14 cellular contexts compared by ENCODE assay signal in the genomic region with DNA sequence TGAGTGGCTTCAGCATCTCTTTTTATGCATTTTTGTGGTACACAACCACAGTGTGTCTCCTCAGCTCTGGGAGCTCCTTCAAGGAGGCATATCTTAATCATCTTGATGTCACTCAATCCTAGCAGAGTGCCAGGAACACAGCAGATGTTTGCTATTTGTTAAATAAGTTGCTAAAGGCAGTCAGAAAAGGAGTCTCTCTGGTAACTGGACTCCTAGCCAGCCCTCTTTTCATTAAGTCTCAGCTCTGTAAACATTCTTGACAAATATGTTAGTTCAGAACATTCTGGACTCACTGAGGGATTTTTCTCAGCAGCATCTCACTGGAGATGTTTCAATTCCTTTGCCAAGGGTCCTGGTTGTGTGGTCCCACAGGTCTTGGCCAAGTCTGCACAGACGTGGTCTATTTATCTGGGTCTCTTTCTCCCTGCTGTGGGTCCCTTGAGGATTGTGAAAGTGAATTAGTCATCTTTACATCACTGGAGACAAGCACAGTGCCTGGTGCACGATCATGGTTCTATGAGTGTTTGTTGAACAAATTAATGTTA. TPM values are rescaled to one million over a fixed set of nuclear protein-coding genes. Genes with fewer than 3 reads are reported as not detected.
DNase-seq lines count a peak whose midpoint lies in the region; ATAC-seq, FAIRE-seq and TF ChIP-seq lines count a peak whose summit lies in the region.
"Had no signal": no experiment of that assay in that cellular context is flagged by ENCODE, and none has a peak within 500 bp of the region (broad histone marks: within the 10 kb centered on the region; RNA-seq: fewer than 3 reads in every experiment).

No MANE protein-coding gene starts in this region.

- peaks cover 22 to 45% (median 29%) of the 10 kb centered on the region in 4 donors for H3K4me1 Mint-ChIP-seq in CD4-positive, alpha-beta memory T cell

- POLR2A ChIA-PET in CD4-positive, alpha-beta memory T cell (lab: Charles Lee; ENCODE audit: partially characterized antibody): interaction anchor here (1.3 to 4.3 kb wide), 5 partner anchors 13 to 88 kb away, joined by 3 to 27 read pairs (median 7); a partner anchor contains a TSS

- peak; percentile 83 for DNase-seq in GM04503 (ENCODE audit: low read depth)
- peak; percentile 21 for DNase-seq in RCC 7860 (ENCODE audit: low spot score)
- peak; percentile 78 for DNase-seq in fibroblast of the aortic adventitia (ENCODE audit: low read depth)
- peak; percentile 30 to 45 for DNase-seq in gastrocnemius medialis
- DNase-seq in NCI-H2081 (lab: John Stamatoyannopoulos, UW): no peak
- DNase-seq in UCSD-AML1 (lab: John Stamatoyannopoulos, UW; ENCODE audit: unreplicated experiment): no peak
- no peak for DNase-seq in CD4-positive, alpha-beta memory T cell
- DNase-seq: activated effector memory CD4-positive, alpha-beta T cell treated with anti-CD3 and anti-CD28 coated beads, Interleukin-2, amount 50 U/mL, for 16 hours; DMS153; NCI-H345; stimulated activated CD4-positive, alpha-beta T cell treated with anti-CD3 and anti-CD28 coated beads, Interleukin-4, amount 100 ng/mL, for 24 hours had no signal

- no peaks in the 10 kb centered on the region for H3K9me3 ChIP-seq in gastrocnemius medialis
- no peaks in the 10 kb centered on the region for H3K9me3 ChIP-seq in CD4-positive, alpha-beta memory T cell (ENCODE audit: control insufficient read depth in 1 of 2, low read length in 2 of 2)

- no peaks in the 10 kb centered on the region for H3K27me3 Mint-ChIP-seq in CD4-positive, alpha-beta memory T cell

- no peaks in the 10 kb centered on the region for H3K27me3 ChIP-seq in gastrocnemius medialis
- H3K27me3 ChIP-seq in CD4-positive, alpha-beta memory T cell (ENCODE audit: insufficient read depth, low read length): no peaks in the 10 kb centered on the region

- TF ChIP-seq CTCF in fibroblast of the aortic adventitia (IDR thresholded peaks at IDR 0.05; ENCODE audit: insufficient read depth, low read length) (no peak), gastrocnemius medialis (IDR thresholded peaks at IDR 0.05 in 4 of 5, conservative IDR thresholded peaks at IDR 0.05 in 1 of 5) (no peak)

- CTCF ChIA-PET in CD4-positive, alpha-beta memory T cell (lab: Charles Lee; ENCODE audit: partially characterized antibody): interaction anchor here (1.3 kb wide), 1 partner anchor 13 kb away, joined by 3 read pairs; no protein-coding TSS in a partner anchor

- no peaks in the 10 kb centered on the region for H3K36me3 ChIP-seq in gastrocnemius medialis
- H3K36me3 ChIP-seq in CD4-positive, alpha-beta memory T cell (ENCODE audit: insufficient read depth, low read length): no peaks in the 10 kb centered on the region

- H3K27ac Mint-ChIP-seq in CD4-positive, alpha-beta memory T cell: no peak overlapping the region
- H3K27ac Mint-ChIP-seq: IgD-negative memory B cell had no signal

- H3K4me3 ChIP-seq in fibroblast of the aortic adventitia (ENCODE audit: low read depth, low read length) (no peak overlapping the region), gastrocnemius medialis (no peak overlapping the region)
- no peak overlapping the region for H3K4me3 ChIP-seq in CD4-positive, alpha-beta memory T cell (ENCODE audit: low read length in 2 of 2)

- H3K36me3 Mint-ChIP-seq in CD4-positive, alpha-beta memory T cell: peaks cover 13 to 23% of the 10 kb centered on the region in 2 donors

- H3K27ac ChIP-seq in gastrocnemius medialis: peak overlapping the region; percentile 31 to 54 (median 44)
- H3K27ac ChIP-seq in CD4-positive, alpha-beta memory T cell (ENCODE audit: low read depth, low read length): no peak overlapping the region
- H3K27ac ChIP-seq: RWPE1 had no signal

- H3K4me3 Mint-ChIP-seq in CD4-positive, alpha-beta memory T cell: no peak overlapping the region

- no peak for FAIRE-seq in RCC 7860 (lab: Jason Lieb, UNC)

- intact Hi-C loops in gastrocnemius medialis (cut with DNase I; ENCODE audit: low total_unique reads): no loop called here
- intact Hi-C loops in CD4-positive, alpha-beta memory T cell (cut with micrococcal nuclease): no loop called here

- in situ Hi-C loops in gastrocnemius medialis (cut with MboI; ENCODE audit: low sequenced_read_pairs in 4 of 4): loop anchor here in 1 of 4 donors (25.0 kb wide), 1 partner anchor 423 kb away; no protein-coding TSS in a partner anchor

- peak; percentile 78 to 86 for ATAC-seq in gastrocnemius medialis

- H3K9me3 Mint-ChIP-seq in CD4-positive, alpha-beta memory T cell: peaks cover 0 to 39% (median 32%) of the 10 kb centered on the region in 8 donors

- H3K4me1 ChIP-seq in gastrocnemius medialis: no peaks in the 10 kb centered on the region
- peaks cover 21% of the 10 kb centered on the region for H3K4me1 ChIP-seq in CD4-positive, alpha-beta memory T cell (ENCODE audit: insufficient read depth, low read length)

- TF ChIP-seq POLR2A in gastrocnemius medialis (IDR thresholded peaks at IDR 0.05): no peak

RNA-seq across cellular contexts. Expression of a gene that starts 20.3 kb away (rescaled TPM):
- total RNA-seq in fibroblast of the aortic adventitia (ENCODE audit: low replicate concordance): not detected in 2 replicates
- total RNA-seq in gastrocnemius medialis: not detected
- total RNA-seq in CD4-positive, alpha-beta memory T cell: not detected
- under 1 TPM in 1 of 2 donors, not detected in 1; 0.34 TPM for polyA plus RNA-seq in CD4-positive, alpha-beta memory T cell
- polyA plus RNA-seq: IgD-negative memory B cell, neural cell had no signal

Comparison
In these comparisons a context has a peak if more than half of its experiments do, and no peak if none do; other contexts are left out.
1. DNase-seq: peak in GM04503 (single experiment), RCC 7860 (single experiment), fibroblast of the aortic adventitia (single experiment) and gastrocnemius medialis (2 of 2); none in NCI-H2081 (0 of 2), UCSD-AML1 (single experiment) and CD4-positive, alpha-beta memory T cell (0 of 5).